8 cellular contexts compared by ENCODE assay signal in genomic region chr17:83079766-83080616, GRCh38. TPM values are rescaled to one million over a fixed set of nuclear protein-coding genes. Genes with fewer than 3 reads are reported as not detected.
DNase-seq lines count a peak whose midpoint lies in the region; ATAC-seq and TF ChIP-seq lines count a peak whose summit lies in the region.

No MANE protein-coding gene starts in this region.

- peaks cover 30% of the 10 kb centered on the region for H3K27me3 Mint-ChIP-seq in stimulated activated naive CD8-positive, alpha-beta T cell treated with anti-CD3 and anti-CD28 coated beads, Interleukin-15, amount 100 ng/mL, for 72 hours
- H3K27me3 Mint-ChIP-seq in activated naive CD8-positive, alpha-beta T cell treated with anti-CD3 and anti-CD28 coated beads, Interleukin-2, amount 10 ng/mL, durations not matched to agents 7 days and 5 days, result peaks cover 35% of the 10 kb centered on the region
- H3K27me3 Mint-ChIP-seq in CD14-positive monocyte (ENCODE audit: low read depth in 3 of 3), result peaks cover 20 to 29% (median 29%) of the 10 kb centered on the region in 3 donors

- H3K9me3 Mint-ChIP-seq in stimulated activated naive CD8-positive, alpha-beta T cell treated with anti-CD3 and anti-CD28 coated beads, Interleukin-15, amount 100 ng/mL, for 72 hours, result no peaks in the 10 kb centered on the region
- H3K9me3 Mint-ChIP-seq in activated naive CD8-positive, alpha-beta T cell treated with anti-CD3 and anti-CD28 coated beads, Interleukin-2, amount 10 ng/mL, durations not matched to agents 7 days and 5 days, result no peaks in the 10 kb centered on the region
- H3K9me3 Mint-ChIP-seq in CD14-positive monocyte, result peaks cover 0 to 4% (median 0%) of the 10 kb centered on the region in 7 donors

- peak; percentile 31 for DNase-seq in stimulated activated naive CD8-positive, alpha-beta T cell treated with anti-CD3 and anti-CD28 coated beads, Interleukin-15, Interleukin-2, amounts not matched to agents 100 U/mL and 50 U/mL, for 24 hours
- no peak for DNase-seq in stimulated activated naive CD8-positive, alpha-beta T cell treated with anti-CD3 and anti-CD28 coated beads, Interleukin-15, amount 100 ng/mL, for 72 hours
- DNase-seq in activated naive CD8-positive, alpha-beta T cell treated with anti-CD3 and anti-CD28 coated beads, Interleukin-2, amount 10 ng/mL, durations not matched to agents 7 days and 5 days, result peak; percentile 67
- DNase-seq in left lung (no peak), CD14-positive monocyte (ENCODE audit: low spot score) (no peak), activated gamma-delta T cell (lab: John Stamatoyannopoulos, UW) (no peak), cortex of kidney (lab: John Stamatoyannopoulos, UW) (no peak), GM10266 (ENCODE audit: extremely low spot score) (no peak)

- H3K9me3 ChIP-seq in left lung, result no peaks in the 10 kb centered on the region

- peak overlapping the region; percentile 73 to 81 for H3K27ac ChIP-seq in left lung

- POLR2A ChIA-PET in activated naive CD8-positive, alpha-beta T cell treated with anti-CD3 and anti-CD28 coated beads, Interleukin-2, amount 10 ng/mL, durations not matched to agents 7 days and 5 days (lab: Charles Lee), result interaction anchor here (1.3 kb wide), 2 partner anchors 29 to 95 kb away, joined by 3 to 4 read pairs; no protein-coding TSS in a partner anchor

- H3K36me3 ChIP-seq in left lung, result peaks cover 0 to 13% of the 10 kb centered on the region in 2 donors

- H3K4me3 Mint-ChIP-seq in stimulated activated naive CD8-positive, alpha-beta T cell treated with anti-CD3 and anti-CD28 coated beads, Interleukin-15, amount 100 ng/mL, for 72 hours, result no peak overlapping the region
- no peak overlapping the region for H3K4me3 Mint-ChIP-seq in activated naive CD8-positive, alpha-beta T cell treated with anti-CD3 and anti-CD28 coated beads, Interleukin-2, amount 10 ng/mL, durations not matched to agents 7 days and 5 days
- H3K4me3 Mint-ChIP-seq in CD14-positive monocyte, result no peak overlapping the region

- H3K27ac Mint-ChIP-seq in stimulated activated naive CD8-positive, alpha-beta T cell treated with anti-CD3 and anti-CD28 coated beads, Interleukin-15, amount 100 ng/mL, for 72 hours, result no peak overlapping the region
- no peak overlapping the region for H3K27ac Mint-ChIP-seq in activated naive CD8-positive, alpha-beta T cell treated with anti-CD3 and anti-CD28 coated beads, Interleukin-2, amount 10 ng/mL, durations not matched to agents 7 days and 5 days
- H3K27ac Mint-ChIP-seq in CD14-positive monocyte, result no peak overlapping the region

- H3K36me3 Mint-ChIP-seq in activated naive CD8-positive, alpha-beta T cell treated with anti-CD3 and anti-CD28 coated beads, Interleukin-2, amount 10 ng/mL, durations not matched to agents 7 days and 5 days, result no peaks in the 10 kb centered on the region
- peaks cover 34 to 36% of the 10 kb centered on the region in 2 donors for H3K36me3 Mint-ChIP-seq in CD14-positive monocyte

- peaks cover 28 to 51% of the 10 kb centered on the region in 2 donors for H3K4me1 ChIP-seq in left lung

- peaks cover 38% of the 10 kb centered on the region for H3K4me1 Mint-ChIP-seq in stimulated activated naive CD8-positive, alpha-beta T cell treated with anti-CD3 and anti-CD28 coated beads, Interleukin-15, amount 100 ng/mL, for 72 hours
- peaks cover 20% of the 10 kb centered on the region for H3K4me1 Mint-ChIP-seq in activated naive CD8-positive, alpha-beta T cell treated with anti-CD3 and anti-CD28 coated beads, Interleukin-2, amount 10 ng/mL, durations not matched to agents 7 days and 5 days
- peaks cover 43% of the 10 kb centered on the region for H3K4me1 Mint-ChIP-seq in CD14-positive monocyte

- TF ChIP-seq CTCF in left lung (IDR thresholded peaks at IDR 0.05), result no peak
- no peak for TF ChIP-seq CTCF in CD14-positive monocyte (IDR thresholded peaks at IDR 0.05)
- TF ChIP-seq CTCF in GM10266 (IDR thresholded peaks at IDR 0.05; ENCODE audit: control insufficient read depth, insufficient read depth, low read depth, missing control alignments), result no peak

- intact Hi-C loops in left lung (cut with DNase I), result no loop called here
- intact Hi-C loops in CD14-positive monocyte (cut with micrococcal nuclease), result loop anchor here (2.0 to 5.0 kb wide), 5 partner anchors 25 to 118 kb away; no protein-coding TSS in a partner anchor

- H3K4me3 ChIP-seq in left lung, result peak overlapping the region; percentile 53 to 76

- H3K27me3 ChIP-seq in left lung, result peaks cover 0 to 46% of the 10 kb centered on the region in 2 donors

- no peak for ATAC-seq in stimulated activated naive CD8-positive, alpha-beta T cell treated with anti-CD3 and anti-CD28 coated beads, Interleukin-15, Interleukin-2, amounts not matched to agents 100 U/mL and 50 U/mL, for 24 hours
- ATAC-seq in stimulated activated naive CD8-positive, alpha-beta T cell treated with anti-CD3 and anti-CD28 coated beads, Interleukin-15, amount 100 ng/mL, for 72 hours, result no peak
- ATAC-seq in activated naive CD8-positive, alpha-beta T cell treated with anti-CD3 and anti-CD28 coated beads, Interleukin-2, amount 10 ng/mL, durations not matched to agents 7 days and 5 days (ENCODE audit: low read depth), result peak; percentile 12
- ATAC-seq in left lung, result no peak

RNA-seq across cellular contexts. Expression of gene METRNL, which starts 0.6 kb away (rescaled TPM):
- total RNA-seq in activated naive CD8-positive, alpha-beta T cell treated with anti-CD3 and anti-CD28 coated beads, Interleukin-2, amount 10 ng/mL, durations not matched to agents 7 days and 5 days, result 10 to 100 TPM; 11.1 to 13.2 TPM
- 10 to 100 TPM; 53.0 to 61.8 TPM for total RNA-seq in left lung
- 10 to 100 TPM; 13.1 to 29.8 TPM for polyA plus RNA-seq in CD14-positive monocyte

Comparison
In these comparisons a context has a peak if more than half of its experiments do, and no peak if none do; other contexts are left out.
1. DNase-seq: peak in stimulated activated naive CD8-positive, alpha-beta T cell treated with anti-CD3 and anti-CD28 coated beads, Interleukin-15, Interleukin-2, amounts not matched to agents 100 U/mL and 50 U/mL, for 24 hours (single experiment) and activated naive CD8-positive, alpha-beta T cell treated with anti-CD3 and anti-CD28 coated beads, Interleukin-2, amount 10 ng/mL, durations not matched to agents 7 days and 5 days (single experiment); none in stimulated activated naive CD8-positive, alpha-beta T cell treated with anti-CD3 and anti-CD28 coated beads, Interleukin-15, amount 100 ng/mL, for 72 hours (0 of 2), left lung (0 of 2), CD14-positive monocyte (single experiment), activated gamma-delta T cell (single experiment), cortex of kidney (single experiment) and GM10266 (single experiment).
2. intact Hi-C loops: an anchor here in CD14-positive monocyte (2.0 to 5.0 kb wide); none called in left lung.